7 cellular contexts compared by ENCODE assay signal in the genomic region with DNA sequence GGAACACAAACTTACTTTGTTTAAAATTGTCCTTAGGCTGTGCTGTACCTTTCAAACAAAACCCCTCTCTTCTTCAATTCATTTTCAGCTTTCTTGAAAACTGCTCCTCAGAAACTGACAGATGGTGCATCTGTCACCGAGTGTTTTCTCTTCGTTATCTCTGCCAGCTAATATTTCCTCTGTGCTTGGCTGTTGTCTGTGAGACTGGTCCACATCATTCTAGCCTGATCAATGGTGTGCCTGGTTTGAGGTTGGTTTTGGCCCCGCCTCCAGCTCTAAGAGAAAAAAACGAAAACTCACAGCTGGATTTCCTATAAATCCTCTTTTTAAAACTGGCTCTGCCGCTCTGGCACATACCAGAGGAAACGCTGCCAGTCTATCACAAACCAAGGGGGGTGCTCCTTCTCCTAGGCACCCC.
DNase-seq lines count a peak whose midpoint lies in the region; ATAC-seq, FAIRE-seq and TF ChIP-seq lines count a peak whose summit lies in the region.

No MANE protein-coding gene starts in this region.

- peak overlapping the region; percentile 97 for H3K27ac Mint-ChIP-seq in endothelial cell (ENCODE audit: unreplicated experiment)

- FAIRE-seq in HTR-8/SVneo (lab: Jason Lieb, UNC): no peak

- peak overlapping the region in 4 of 5 donors; percentile 57 to 83 (median 80) for H3K27ac ChIP-seq in stomach
- H3K27ac ChIP-seq in foreskin keratinocyte: no peak overlapping the region

- TF ChIP-seq EP300 in stomach (IDR thresholded peaks at IDR 0.05): no peak

- peak overlapping the region in 3 of 4 donors; percentile 32 to 39 (median 34) for H3K4me3 ChIP-seq in stomach

- no peaks in the 10 kb centered on the region for H3K9me3 ChIP-seq in stomach

- WGBS in stomach, 5 donors: 23 to 42% (median 36%) methylated on average over 6 of the region's 6 CpGs

- intact Hi-C loops in stomach (cut with DNase I; ENCODE audit: low total_unique reads): no loop called here

- peaks cover 5% of the 10 kb centered on the region for H3K9me3 Mint-ChIP-seq in endothelial cell (ENCODE audit: unreplicated experiment)

- DNase-seq in endothelial cell (ENCODE audit: low spot score): peak; percentile 28
- no peak for DNase-seq in stomach
- no peak for DNase-seq in HTR-8/SVneo (ENCODE audit: insufficient read length, low spot score)
- no peak for DNase-seq in foreskin keratinocyte
- no peak for DNase-seq in activated CD4-positive, alpha-beta T cell treated with anti-CD3 and anti-CD28 coated beads, Interleukin-2, amount 50 U/mL, for 1 hour

- TF ChIP-seq CTCF in endothelial cell (IDR thresholded peaks at IDR 0.05; ENCODE audit: unreplicated experiment): no peak
- no peak for TF ChIP-seq CTCF in stomach (IDR thresholded peaks at IDR 0.05)
- no peak for TF ChIP-seq CTCF in foreskin keratinocyte (conservative IDR thresholded peaks at IDR 0.05)

- peaks cover 37 to 78% (median 56%) of the 10 kb centered on the region in 4 donors for H3K4me1 ChIP-seq in stomach
- H3K4me1 ChIP-seq in foreskin keratinocyte: peaks cover 17% of the 10 kb centered on the region

- H3K27me3 ChIP-seq in stomach: no peaks in the 10 kb centered on the region
- H3K27me3 ChIP-seq in foreskin keratinocyte: no peaks in the 10 kb centered on the region

- peak overlapping the region; percentile 1 for H3K4me3 Mint-ChIP-seq in endothelial cell (ENCODE audit: unreplicated experiment)

- ATAC-seq in GM19397 (IDR thresholded peaks at IDR 0.05; ENCODE audit: unreplicated experiment) (peak; percentile 43), HG03442 (IDR thresholded peaks at IDR 0.05; ENCODE audit: unreplicated experiment) (peak; percentile 44), foreskin keratinocyte (no peak)

- peaks cover 13% of the 10 kb centered on the region for H3K27me3 Mint-ChIP-seq in endothelial cell (ENCODE audit: unreplicated experiment)

- no peaks in the 10 kb centered on the region for H3K36me3 ChIP-seq in stomach

- peaks cover 63% of the 10 kb centered on the region for H3K4me1 Mint-ChIP-seq in endothelial cell (ENCODE audit: unreplicated experiment)

- no peak for TF ChIP-seq POLR2A in stomach (IDR thresholded peaks at IDR 0.05)

- H3K36me3 Mint-ChIP-seq in endothelial cell (ENCODE audit: low read depth, unreplicated experiment): peaks cover 15% of the 10 kb centered on the region
